In genomic region chr19:4423727-4424126, GRCh38 we compare ENCODE assay signal across 31 cellular contexts.
"Had no signal": no experiment of that assay in that cellular context is flagged by ENCODE, and none has a peak within 500 bp of the region (broad histone marks: within the 10 kb centered on the region; RNA-seq: fewer than 3 reads in every experiment).

No MANE protein-coding gene starts in this region.

- H3K27me3 Mint-ChIP-seq: brain; central memory CD8-positive, alpha-beta T cell had no signal

- H3K27me3 ChIP-seq: SJSA1 had no signal

- DNase-seq: activated CD4-positive, CD25-positive, alpha-beta regulatory T cell treated with anti-CD3 and anti-CD28 coated beads, Interleukin-2, amount 50 U/mL, for 72 hours; activated CD8-positive, alpha-beta memory T cell treated with anti-CD3 and anti-CD28 coated beads, Interleukin-2, amount 50 U/mL, for 48 hours; activated CD8-positive, alpha-beta T cell treated with anti-CD3 and anti-CD28 coated beads, Interleukin-2, amount 10 ng/mL, durations not matched to agents 7 days and 5 days; activated effector memory CD4-positive, alpha-beta T cell treated with anti-CD3 and anti-CD28 coated beads, Interleukin-2, amount 50 U/mL, for 16 hours; activated naive CD4-positive, alpha-beta T cell treated with anti-CD3 and anti-CD28 coated beads, Interleukin-2, amount 50 U/mL, for 16 hours; activated T-cell treated with anti-CD3 and anti-CD28 coated beads, Interleukin-2, amount 50 U/mL, for 4 hours; amygdala; cortex of kidney; KG1; NCI-H1092; NCI-H1417; NCI-H1694; NCI-H2029; NCI-H2107; NCI-H2171 treated with DMSO at 0.1 percent for 48 hours; NCI-H345; NCI-H510A; NCI-H526 treated with DMSO at 0.1 percent for 48 hours; NCI-H82; NK-92 treated with Interleukin-12 subunit alpha and Interleukin-12 subunit beta, amount 100 ng/mL, for 24 hours; OCI-M1; Right ventricle myocardium superior; RPMI8226; SW 1271 had no signal

- H3K4me1 Mint-ChIP-seq: brain; central memory CD8-positive, alpha-beta T cell had no signal

- ATAC-seq: activated CD8-positive, alpha-beta T cell treated with anti-CD3 and anti-CD28 coated beads, Interleukin-2, amount 10 ng/mL, durations not matched to agents 7 days and 5 days; activated T-cell treated with anti-CD3 and anti-CD28 coated beads, Interleukin-2, amount 50 U/mL, for 4 hours; Panc1; SK-N-SH treated with all-trans-retinoic acid at 6 μM for 48 hours had no signal

- H3K9me3 Mint-ChIP-seq: activated T-cell treated with anti-CD3 and anti-CD28 coated beads, Interleukin-2, amount 50 U/mL, for 4 hours; brain; central memory CD8-positive, alpha-beta T cell; T-helper 2 cell treated with Interferon-gamma antibody and Interleukin-4, amounts not matched to agents 5 μg/mL and 100 μg/mL, for 36 hours had no signal

- H3K27ac Mint-ChIP-seq: activated CD8-positive, alpha-beta T cell treated with anti-CD3 and anti-CD28 coated beads, Interleukin-2, amount 10 ng/mL, durations not matched to agents 7 days and 5 days; T-helper 2 cell treated with Interferon-gamma antibody and Interleukin-4, amounts not matched to agents 5 μg/mL and 100 μg/mL, for 36 hours had no signal

- H3K27ac ChIP-seq: SJSA1 had no signal

- H3K9me3 ChIP-seq: SJSA1 had no signal

- H3K4me3 ChIP-seq: SJSA1 had no signal

- H3K4me3 Mint-ChIP-seq: activated CD8-positive, alpha-beta T cell treated with anti-CD3 and anti-CD28 coated beads, Interleukin-2, amount 10 ng/mL, durations not matched to agents 7 days and 5 days; activated T-cell treated with anti-CD3 and anti-CD28 coated beads, Interleukin-2, amount 50 U/mL, for 4 hours; brain; central memory CD8-positive, alpha-beta T cell; T-helper 2 cell treated with Interferon-gamma antibody and Interleukin-4, amounts not matched to agents 5 μg/mL and 100 μg/mL, for 36 hours had no signal

- FAIRE-seq: astrocyte had no signal
